ENCODE assay signal across 17 cellular contexts in the genomic region with DNA sequence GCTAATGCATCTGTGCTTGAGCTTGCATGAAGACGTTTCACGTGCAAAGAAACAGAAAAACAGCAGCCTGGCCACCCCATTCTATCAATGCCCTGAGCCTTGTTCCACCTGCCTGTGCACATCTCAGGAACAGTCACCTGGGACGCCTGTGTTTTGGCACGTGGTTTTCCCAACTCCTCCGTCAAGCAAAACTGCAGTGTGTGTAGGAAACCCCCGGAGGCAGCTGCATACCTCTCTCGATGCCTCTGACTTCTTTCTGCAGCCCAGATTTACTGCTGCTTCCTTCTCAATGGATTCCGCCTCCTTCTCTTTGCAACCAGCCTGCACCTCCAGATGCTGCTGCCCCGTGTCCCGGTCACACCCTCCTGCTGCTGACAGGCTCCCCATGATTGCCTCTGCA.
DNase-seq lines count a peak whose midpoint lies in the region; ATAC-seq and TF ChIP-seq lines count a peak whose summit lies in the region.
"Had no signal": no experiment of that assay in that cellular context is flagged by ENCODE, and none has a peak within 500 bp of the region (broad histone marks: within the 10 kb centered on the region; RNA-seq: fewer than 3 reads in every experiment).

No MANE protein-coding gene starts in this region.

- peaks cover 9% of the 10 kb centered on the region for H3K9me3 Mint-ChIP-seq in WTC11
- peaks cover under 1% of the 10 kb centered on the region for H3K9me3 Mint-ChIP-seq in type B pancreatic cell
- H3K9me3 Mint-ChIP-seq in CD8-positive, alpha-beta T cell, result no peaks in the 10 kb centered on the region

- H3K27me3 Mint-ChIP-seq in WTC11 (ENCODE audit: low read depth) (peaks cover 37% of the 10 kb centered on the region), type B pancreatic cell (peaks cover 62% of the 10 kb centered on the region)
- H3K27me3 Mint-ChIP-seq in CD8-positive, alpha-beta T cell (ENCODE audit: low read depth), result peaks cover 15% of the 10 kb centered on the region

- H4K20me1 ChIP-seq in BLaER1 treated with 17β-estradiol and CSF1 and Interleukin-3, amounts not matched to agents 10 nM and 100 nM, result no peaks in the 10 kb centered on the region

- DNase-seq in WTC11 (ENCODE audit: low spot score) (no peak), left kidney (ENCODE audit: low read depth, low spot score) (peak; percentile 74), type B pancreatic cell (ENCODE audit: extremely low spot score, unreplicated experiment) (no peak), DMS53 (lab: John Stamatoyannopoulos, UW) (no peak)
- no peak for DNase-seq in CD8-positive, alpha-beta T cell
- DNase-seq: ACHN; CD4-positive, alpha-beta memory T cell; COR-L47; DND-41; GF-D8; HCEC 1CT; HFFc6; KG1 had no signal

- H3K36me3 Mint-ChIP-seq in WTC11 (peaks cover 3% of the 10 kb centered on the region), type B pancreatic cell (no peaks in the 10 kb centered on the region)
- H3K36me3 Mint-ChIP-seq in CD8-positive, alpha-beta T cell, result no peaks in the 10 kb centered on the region
- H3K36me3 Mint-ChIP-seq: CD4-positive, alpha-beta memory T cell; IgD-negative memory B cell had no signal

- no peak overlapping the region for H3K27ac ChIP-seq in BLaER1 treated with 17β-estradiol and CSF1 and Interleukin-3, amounts not matched to agents 10 nM and 100 nM
- no peak overlapping the region for H3K27ac ChIP-seq in CD8-positive, alpha-beta T cell (ENCODE audit: low read depth, low read length)
- H3K27ac ChIP-seq: C4-2B had no signal

- H3K27ac Mint-ChIP-seq in WTC11 (no peak overlapping the region), type B pancreatic cell (peak overlapping the region; percentile 59)
- H3K27ac Mint-ChIP-seq in CD8-positive, alpha-beta T cell, result no peak overlapping the region
- H3K27ac Mint-ChIP-seq: CD4-positive, alpha-beta memory T cell; HFFc6; IgD-negative memory B cell had no signal

- H3K4me3 ChIP-seq in BLaER1 treated with 17β-estradiol and CSF1 and Interleukin-3, amounts not matched to agents 10 nM and 100 nM, result no peak overlapping the region
- no peak overlapping the region for H3K4me3 ChIP-seq in CD8-positive, alpha-beta T cell (ENCODE audit: low read depth, low read length)

- H3K9me3 ChIP-seq in BLaER1 treated with 17β-estradiol and CSF1 and Interleukin-3, amounts not matched to agents 10 nM and 100 nM (replicated peaks in 1 of 11), result no peaks in the 10 kb centered on the region
- H3K9me3 ChIP-seq in CD8-positive, alpha-beta T cell (ENCODE audit: low read length), result no peaks in the 10 kb centered on the region

- TF ChIP-seq CTCF in WTC11 (IDR thresholded peaks at IDR 0.05) (no peak), type B pancreatic cell (conservative IDR thresholded peaks at IDR 0.05) (no peak)
- no peak for TF ChIP-seq CTCF in CD8-positive, alpha-beta T cell (IDR thresholded peaks at IDR 0.05)

- H3K4me1 Mint-ChIP-seq in WTC11, result peaks cover 39% of the 10 kb centered on the region
- peaks cover 22% of the 10 kb centered on the region for H3K4me1 Mint-ChIP-seq in type B pancreatic cell (ENCODE audit: unreplicated experiment)
- peaks cover 2% of the 10 kb centered on the region for H3K4me1 Mint-ChIP-seq in CD8-positive, alpha-beta T cell (ENCODE audit: low read depth)
- H3K4me1 Mint-ChIP-seq: IgD-negative memory B cell had no signal

- H3K36me3 ChIP-seq in BLaER1 treated with 17β-estradiol and CSF1 and Interleukin-3, amounts not matched to agents 10 nM and 100 nM, result no peaks in the 10 kb centered on the region
- H3K36me3 ChIP-seq in CD8-positive, alpha-beta T cell (ENCODE audit: insufficient read depth, low read length), result no peaks in the 10 kb centered on the region

- H3K27me3 ChIP-seq in BLaER1 treated with 17β-estradiol and CSF1 and Interleukin-3, amounts not matched to agents 10 nM and 100 nM, result peaks cover 0 to 21% (median 0%) of the 10 kb centered on the region in 11 experiments; a peak in 5 of 22 replicates
- H3K27me3 ChIP-seq in CD8-positive, alpha-beta T cell (ENCODE audit: insufficient read depth, low read length), result no peaks in the 10 kb centered on the region

- H3K4me2 ChIP-seq in BLaER1 treated with 17β-estradiol and CSF1 and Interleukin-3, amounts not matched to agents 10 nM and 100 nM, result peak overlapping the region in 8 of 11 experiments; percentile 28 to 72 (median 58); a peak in 15 of 22 replicates

- intact Hi-C loops in CD8-positive, alpha-beta T cell (cut with DNase I, micrococcal nuclease), result no loop called here

- peak; percentile 34; the same call in 1 of the 2 replicates for ATAC-seq in WTC11
- no peak for ATAC-seq in CD8-positive, alpha-beta T cell
- no peak for ATAC-seq in GM21825 (IDR thresholded peaks at IDR 0.05; ENCODE audit: unreplicated experiment)

- no peak overlapping the region for H3K9ac ChIP-seq in BLaER1 treated with 17β-estradiol and CSF1 and Interleukin-3, amounts not matched to agents 10 nM and 100 nM

- CTCF ChIA-PET in WTC11 (lab: Charles Lee), result interaction anchor here (1.5 kb wide), 1 partner anchor 393 kb away, joined by 4 read pairs; no protein-coding TSS in a partner anchor
- CTCF ChIA-PET in CD8-positive, alpha-beta T cell (lab: Charles Lee), result no interaction called here

- H3K4me3 Mint-ChIP-seq in WTC11 (no peak overlapping the region), type B pancreatic cell (no peak overlapping the region)
- H3K4me3 Mint-ChIP-seq in CD8-positive, alpha-beta T cell, result no peak overlapping the region
- H3K4me3 Mint-ChIP-seq: CD4-positive, alpha-beta memory T cell; HFFc6; IgD-negative memory B cell had no signal

- peaks cover 4 to 35% (median 29%) of the 10 kb centered on the region in 10 experiments; a peak in 18 of 20 replicates for H3K4me1 ChIP-seq in BLaER1 treated with 17β-estradiol and CSF1 and Interleukin-3, amounts not matched to agents 10 nM and 100 nM
- H3K4me1 ChIP-seq in CD8-positive, alpha-beta T cell (ENCODE audit: insufficient read depth, low read length), result no peaks in the 10 kb centered on the region

- POLR2A ChIA-PET in WTC11 (lab: Charles Lee), result interaction anchor here (0.6 kb wide), 1 partner anchor 74 kb away, joined by 4 read pairs; no protein-coding TSS in a partner anchor
- POLR2A ChIA-PET in CD8-positive, alpha-beta T cell (lab: Charles Lee), result interaction anchor here (0.6 kb wide), 1 partner anchor 9 kb away, joined by 3 read pairs; no protein-coding TSS in a partner anchor

TF ChIP-seq in WTC11, 78 proteins besides CTCF, POLR2A, EP300 and RAD21:
- TF ChIP-seq SMAD4 (CRISPR knock-in tag; IDR thresholded peaks at IDR 0.05), result no peak
- TF ChIP-seq ZNF263 (CRISPR knock-in tag; IDR thresholded peaks at IDR 0.05; ENCODE audit: low read depth), result no peak
- TF ChIP-seq OVOL2 (CRISPR knock-in tag; IDR thresholded peaks at IDR 0.05; ENCODE audit: borderline replicate concordance), result no peak
- TF ChIP-seq TP53 (CRISPR knock-in tag; IDR thresholded peaks at IDR 0.05), result no peak
- TF ChIP-seq NR1H2 (CRISPR knock-in tag; IDR thresholded peaks at IDR 0.05), result no peak
- TF ChIP-seq GABPB1 (CRISPR knock-in tag; IDR thresholded peaks at IDR 0.05), result no peak
- TF ChIP-seq FOXJ3 (CRISPR knock-in tag; IDR thresholded peaks at IDR 0.05; ENCODE audit: borderline replicate concordance), result no peak
- TF ChIP-seq, protein P1, sequence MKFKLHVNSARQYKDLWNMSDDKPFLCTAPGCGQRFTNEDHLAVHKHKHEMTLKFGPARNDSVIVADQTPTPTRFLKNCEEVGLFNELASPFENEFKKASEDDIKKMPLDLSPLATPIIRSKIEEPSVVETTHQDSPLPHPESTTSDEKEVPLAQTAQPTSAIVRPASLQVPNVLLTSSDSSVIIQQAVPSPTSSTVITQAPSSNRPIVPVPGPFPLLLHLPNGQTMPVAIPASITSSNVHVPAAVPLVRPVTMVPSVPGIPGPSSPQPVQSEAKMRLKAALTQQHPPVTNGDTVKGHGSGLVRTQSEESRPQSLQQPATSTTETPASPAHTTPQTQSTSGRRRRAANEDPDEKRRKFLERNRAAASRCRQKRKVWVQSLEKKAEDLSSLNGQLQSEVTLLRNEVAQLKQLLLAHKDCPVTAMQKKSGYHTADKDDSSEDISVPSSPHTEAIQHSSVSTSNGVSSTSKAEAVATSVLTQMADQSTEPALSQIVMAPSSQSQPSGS (CRISPR knock-in tag; IDR thresholded peaks at IDR 0.05; ENCODE audit: borderline replicate concordance, low read depth), result no peak
- no peak for TF ChIP-seq ZNF671 (CRISPR knock-in tag; IDR thresholded peaks at IDR 0.05)
- no peak for TF ChIP-seq CDX4 (CRISPR knock-in tag; IDR thresholded peaks at IDR 0.05; ENCODE audit: borderline replicate concordance)
- TF ChIP-seq ZNF423 (CRISPR knock-in tag; IDR thresholded peaks at IDR 0.05), result no peak
- no peak for TF ChIP-seq JUN (CRISPR knock-in tag; IDR thresholded peaks at IDR 0.05)
- TF ChIP-seq SMAD3 (CRISPR knock-in tag; IDR thresholded peaks at IDR 0.05; ENCODE audit: borderline replicate concordance), result no peak
